24 cellular contexts compared by ENCODE assay signal in genomic region chr9:87641067-87641466, GRCh38.
DNase-seq lines count a peak whose midpoint lies in the region; ATAC-seq, FAIRE-seq and TF ChIP-seq lines count a peak whose summit lies in the region.
"Had no signal": no experiment of that assay in that cellular context is flagged by ENCODE, and none has a peak within 500 bp of the region (broad histone marks: within the 10 kb centered on the region; RNA-seq: fewer than 3 reads in every experiment).

No MANE protein-coding gene starts in this region.

- WGBS in hepatocyte (ENCODE audit: low lambda C conversion rate, missing lambda C conversion rate): 97% methylated on average over 3 of the region's 3 CpGs
- WGBS in pancreas, 2 donors: 29 to 47% methylated on average over 3 of the region's 3 CpGs

- TF ChIP-seq CTCF in VCaP (conservative IDR thresholded peaks at IDR 0.05): no peak
- TF ChIP-seq CTCF in hepatocyte (IDR thresholded peaks at IDR 0.05; ENCODE audit: poor library complexity): no peak
- TF ChIP-seq CTCF in pancreas (IDR thresholded peaks at IDR 0.05): no peak
- TF ChIP-seq CTCF in type B pancreatic cell (conservative IDR thresholded peaks at IDR 0.05): no peak

- H3K4me1 ChIP-seq in hepatocyte (ENCODE audit: insufficient read depth): peaks cover 25% of the 10 kb centered on the region
- peaks cover 22 to 39% (median 32%) of the 10 kb centered on the region in 3 donors for H3K4me1 ChIP-seq in pancreas
- H3K4me1 ChIP-seq: A549, HAP-1 had no signal

- peak; percentile 63 to 77 (median 74) for ATAC-seq in pancreas
- ATAC-seq: A549 had no signal

- DNase-seq in hepatocyte (ENCODE audit: low spot score): no peak
- DNase-seq in pancreas: peak in 5 of 6 donors; percentile 46 to 77 (median 65)
- DNase-seq in type B pancreatic cell (ENCODE audit: extremely low spot score, unreplicated experiment): no peak
- no peak for DNase-seq in cerebellum (ENCODE audit: low spot score)
- DNase-seq in amygdala (lab: John Stamatoyannopoulos, UW): no peak
- DNase-seq in pons (ENCODE audit: low spot score): no peak
- DNase-seq: Kasumi-1, NCI-H1417 treated with DMSO at 0.1 percent for 48 hours, NCI-H187, NCI-H2107, NCI-H446 treated with DMSO at 0.1 percent for 48 hours, NCI-H526 treated with DMSO at 0.1 percent for 48 hours, RPMI8226, SHP77 treated with DMSO at 0.1 percent for 48 hours had no signal

- H3K27ac ChIP-seq in VCaP: peak overlapping the region; percentile 71
- H3K27ac ChIP-seq in hepatocyte: peak overlapping the region; percentile 34
- peak overlapping the region; percentile 40 to 84 (median 76) for H3K27ac ChIP-seq in pancreas
- H3K27ac ChIP-seq: A549, PC-9 had no signal

- H3K27ac Mint-ChIP-seq in type B pancreatic cell: peak overlapping the region; percentile 80
- H3K27ac Mint-ChIP-seq: B cell had no signal

- H3K4me3 ChIP-seq in hepatocyte (no peak overlapping the region), pancreas (no peak overlapping the region)
- H3K4me3 ChIP-seq: A549, HAP-1, MG63, PC-9 had no signal

- peaks cover 39% of the 10 kb centered on the region for H3K4me1 Mint-ChIP-seq in type B pancreatic cell (ENCODE audit: unreplicated experiment)
- H3K4me1 Mint-ChIP-seq: B cell had no signal

- H3K9me2 ChIP-seq in hepatocyte (replicated peaks; ENCODE audit: insufficient read depth): no peaks in the 10 kb centered on the region
- H3K9me2 ChIP-seq: SK-N-SH had no signal

- H3K27me3 Mint-ChIP-seq in type B pancreatic cell: no peaks in the 10 kb centered on the region
- H3K27me3 Mint-ChIP-seq: B cell had no signal

- H3K4me3 Mint-ChIP-seq in type B pancreatic cell: no peak overlapping the region
- H3K4me3 Mint-ChIP-seq: B cell, CD14-positive monocyte had no signal

- H2AFZ ChIP-seq in hepatocyte: no peak overlapping the region
- H2AFZ ChIP-seq: PC-9 had no signal

- H3K4me2 ChIP-seq in hepatocyte: no peak overlapping the region
- H3K4me2 ChIP-seq: A549, PC-9, SK-N-SH had no signal

- H4K20me1 ChIP-seq in hepatocyte (ENCODE audit: insufficient read depth, poor library complexity, severe bottlenecking): no peaks in the 10 kb centered on the region

- H3K36me3 Mint-ChIP-seq in type B pancreatic cell: peaks cover 63% of the 10 kb centered on the region

- no peaks in the 10 kb centered on the region for H3K79me2 ChIP-seq in hepatocyte

- no peaks in the 10 kb centered on the region for H3K36me3 ChIP-seq in hepatocyte (replicated peaks; ENCODE audit: insufficient read depth, low read depth)
- H3K36me3 ChIP-seq in pancreas: peaks cover 0 to 9% (median 0%) of the 10 kb centered on the region in 3 donors
- H3K36me3 ChIP-seq: HAP-1 had no signal

- intact Hi-C loops in pancreas (cut with DNase I): no loop called here

- no peak for FAIRE-seq in pancreas (lab: Jason Lieb, UNC)
- FAIRE-seq: A549, G401.6, GM12892 had no signal

- H3K9me3 Mint-ChIP-seq in type B pancreatic cell: no peaks in the 10 kb centered on the region

- H3K27me3 ChIP-seq in hepatocyte: no peaks in the 10 kb centered on the region
- H3K27me3 ChIP-seq in pancreas: no peaks in the 10 kb centered on the region
- H3K27me3 ChIP-seq: MG63 had no signal

- H3K9me3 ChIP-seq in hepatocyte (ENCODE audit: low read depth) (no peaks in the 10 kb centered on the region), pancreas (no peaks in the 10 kb centered on the region)
- H3K9me3 ChIP-seq: A549, HAP-1, MG63, SK-N-SH had no signal

Comparison
In these comparisons a context has a peak if more than half of its experiments do, and no peak if none do; other contexts are left out.
1. DNase-seq: peak in pancreas (5 of 6); none in hepatocyte (single experiment), type B pancreatic cell (single experiment), cerebellum (single experiment), amygdala (0 of 56) and pons (single experiment).
2. Peak in every context shown above with its lines, with median percentiles within 50 percentile points of each other: H3K27ac ChIP-seq.